Comparison of ENCODE assay signal across 30 cellular contexts in genomic region chr6:127128066-127128465, GRCh38. TPM values are rescaled to one million over a fixed set of nuclear protein-coding genes. Genes with fewer than 3 reads are reported as not detected.
DNase-seq lines count a peak whose midpoint lies in the region; ATAC-seq, FAIRE-seq and TF ChIP-seq lines count a peak whose summit lies in the region.
"Had no signal": no experiment of that assay in that cellular context is flagged by ENCODE, and none has a peak within 500 bp of the region (broad histone marks: within the 10 kb centered on the region; RNA-seq: fewer than 3 reads in every experiment).

No MANE protein-coding gene starts in this region.

- intact Hi-C loops in spleen (cut with DNase I; ENCODE audit: low total_unique reads), result no loop called here

- H3K9me2 ChIP-seq in hepatocyte (replicated peaks; ENCODE audit: insufficient read depth), result no peaks in the 10 kb centered on the region

- no peak for TF ChIP-seq POLR2A in A549 (IDR thresholded peaks at IDR 0.05; ENCODE audit: low read length)
- no peak for TF ChIP-seq POLR2A in spleen (IDR thresholded peaks at IDR 0.05)

- H3K9me3 ChIP-seq in A549, result no peaks in the 10 kb centered on the region
- H3K9me3 ChIP-seq in hepatocyte (ENCODE audit: low read depth), result no peaks in the 10 kb centered on the region
- no peaks in the 10 kb centered on the region for H3K9me3 ChIP-seq in smooth muscle cell (replicated peaks; ENCODE audit: low read depth)
- H3K9me3 ChIP-seq in spleen, result no peaks in the 10 kb centered on the region
- H3K9me3 ChIP-seq: BE2C, BLaER1 had no signal

- DNase-seq in A549 (ENCODE audit: low read depth in 1 of 2, low spot score in 1 of 2) (no peak), hepatocyte (ENCODE audit: low spot score) (no peak), smooth muscle cell (lab: John Stamatoyannopoulos, UW; ENCODE audit: unreplicated experiment) (no peak), spleen (no peak), NCI-H226 (no peak)
- DNase-seq in stimulated activated naive CD4-positive, alpha-beta T cell (lab: John Stamatoyannopoulos, UW), result no peak
- DNase-seq: ACHN; BE2C; C1 segment of cervical spinal cord; CD4-positive, alpha-beta memory T cell; CD4-positive, CD25-positive, alpha-beta regulatory T cell; CD8-positive, alpha-beta memory T cell; COR-L47; DMS 273 treated with DMSO at 0.1 percent for 48 hours; DMS153; DMS53; DMS79; DND-41; EL; GDM1 had no signal

- no peak for FAIRE-seq in A549 (lab: Jason Lieb, UNC)
- FAIRE-seq: GM12878, GM12892, GM18507 had no signal

- peak overlapping the region in 1 of 2 experiments; percentile 22; a peak in 1 of 6 replicates for H3K27ac ChIP-seq in A549
- peak overlapping the region; percentile 13 for H3K27ac ChIP-seq in hepatocyte
- peak overlapping the region; percentile 68 for H3K27ac ChIP-seq in smooth muscle cell (ENCODE audit: low read depth)
- no peak overlapping the region for H3K27ac ChIP-seq in spleen
- H3K27ac ChIP-seq: 22Rv1, BLaER1 had no signal

- no peak overlapping the region for H3K9ac ChIP-seq in smooth muscle cell (ENCODE audit: low read depth)
- H3K9ac ChIP-seq: BLaER1 had no signal

- H3K36me3 ChIP-seq in hepatocyte (replicated peaks; ENCODE audit: insufficient read depth, low read depth), result no peaks in the 10 kb centered on the region
- no peaks in the 10 kb centered on the region for H3K36me3 ChIP-seq in smooth muscle cell (ENCODE audit: low read depth)
- no peaks in the 10 kb centered on the region for H3K36me3 ChIP-seq in spleen
- H3K36me3 ChIP-seq: BE2C, BLaER1 had no signal

- H3K27me3 ChIP-seq in hepatocyte (no peaks in the 10 kb centered on the region), smooth muscle cell (ENCODE audit: low read depth) (no peaks in the 10 kb centered on the region), spleen (replicated peaks in 1 of 7) (peaks cover 0 to 32% (median 0%) of the 10 kb centered on the region in 7 donors)
- H3K27me3 ChIP-seq: BLaER1 had no signal

- H3K79me2 ChIP-seq in hepatocyte, result no peaks in the 10 kb centered on the region
- H3K79me2 ChIP-seq in smooth muscle cell (ENCODE audit: low read depth), result peaks cover 63% of the 10 kb centered on the region

- ATAC-seq in A549, result no peak
- ATAC-seq: GM12878 had no signal

- no peak for TF ChIP-seq RAD21 in A549 (conservative IDR thresholded peaks at IDR 0.05 in 1 of 2, IDR thresholded peaks at IDR 0.05 in 1 of 2)

- no peak for TF ChIP-seq EP300 in A549 (IDR thresholded peaks at IDR 0.05)

- no peak overlapping the region for H2AFZ ChIP-seq in hepatocyte
- H2AFZ ChIP-seq in smooth muscle cell (ENCODE audit: low read depth), result no peak overlapping the region

- no peaks in the 10 kb centered on the region for H3F3A ChIP-seq in smooth muscle cell (ENCODE audit: low read depth)

- 39% methylated on average over 1 of the region's 1 CpG for WGBS in A549 (ENCODE audit: missing lambda C conversion rate)
- 44% methylated on average over 1 of the region's 1 CpG for WGBS in hepatocyte (ENCODE audit: low lambda C conversion rate, missing lambda C conversion rate)
- WGBS in smooth muscle cell (ENCODE audit: low lambda C conversion rate), result 62% methylated on average over 1 of the region's 1 CpG
- WGBS in spleen, 5 donors, result 56 to 86% (median 68%) methylated on average over 1 of the region's 1 CpG

- H3K4me2 ChIP-seq in A549, result peak overlapping the region; percentile 92
- H3K4me2 ChIP-seq in hepatocyte, result peak overlapping the region; percentile 7
- H3K4me2 ChIP-seq in smooth muscle cell, result peak overlapping the region; percentile 73
- H3K4me2 ChIP-seq: BLaER1 had no signal

- POLR2A ChIA-PET in A549 (lab: Yijun Ruan, JAX), result no interaction called here

- TF ChIP-seq CTCF in A549 (IDR thresholded peaks at IDR 0.05), result no peak
- no peak for TF ChIP-seq CTCF in hepatocyte (IDR thresholded peaks at IDR 0.05; ENCODE audit: poor library complexity)
- TF ChIP-seq CTCF in smooth muscle cell (IDR thresholded peaks at IDR 0.05; ENCODE audit: borderline replicate concordance, insufficient read depth, poor library complexity, severe bottlenecking), result no peak
- no peak for TF ChIP-seq CTCF in spleen (IDR thresholded peaks at IDR 0.05 in 8 of 11, conservative IDR thresholded peaks at IDR 0.05 in 3 of 11)

- H3K4me1 ChIP-seq in A549 (peaks cover 95% of the 10 kb centered on the region), hepatocyte (ENCODE audit: insufficient read depth) (peaks cover 24% of the 10 kb centered on the region), smooth muscle cell (ENCODE audit: low read depth) (peaks cover 14% of the 10 kb centered on the region), spleen (no peaks in the 10 kb centered on the region)
- H3K4me1 ChIP-seq: BE2C, BLaER1 had no signal

- H4K20me1 ChIP-seq in hepatocyte (ENCODE audit: insufficient read depth, poor library complexity, severe bottlenecking) (no peaks in the 10 kb centered on the region), smooth muscle cell (ENCODE audit: low read depth) (peaks cover 14% of the 10 kb centered on the region)
- H4K20me1 ChIP-seq: BLaER1 had no signal

- CTCF ChIA-PET in A549 (lab: Yijun Ruan, JAX), result interaction anchor here (1.0 kb wide), 1 partner anchor 63 kb away, joined by 3 read pairs; no protein-coding TSS in a partner anchor

- no peak overlapping the region for H3K4me3 ChIP-seq in A549
- H3K4me3 ChIP-seq in hepatocyte, result no peak overlapping the region
- H3K4me3 ChIP-seq in smooth muscle cell, result no peak overlapping the region
- no peak overlapping the region for H3K4me3 ChIP-seq in spleen
- H3K4me3 ChIP-seq: BLaER1, GM12878 had no signal

TF ChIP-seq in A549, 52 proteins besides CTCF, POLR2A, EP300 and RAD21:
- TF ChIP-seq SREBF2 (IDR thresholded peaks at IDR 0.05) (no peak), RCOR1 (IDR thresholded peaks at IDR 0.05; ENCODE audit: low read depth, low read length) (no peak), NFE2L2 (conservative IDR thresholded peaks at IDR 0.05; ENCODE audit: low read length) (no peak), FOSL2 (IDR thresholded peaks at IDR 0.05) (no peak), FOSL2 (CRISPR knock-in tag; IDR thresholded peaks at IDR 0.05) (no peak), MAFK (IDR thresholded peaks at IDR 0.05; ENCODE audit: partially characterized antibody) (no peak), HMGXB4 (CRISPR knock-in tag; IDR thresholded peaks at IDR 0.05; ENCODE audit: borderline replicate concordance) (no peak), CBX2 (IDR thresholded peaks at IDR 0.05; ENCODE audit: borderline replicate concordance, low read depth) (no peak), USF2 (IDR thresholded peaks at IDR 0.05) (no peak), EHF (CRISPR knock-in tag; IDR thresholded peaks at IDR 0.05) (no peak), TFCP2L1 (CRISPR knock-in tag; IDR thresholded peaks at IDR 0.05) (no peak), CHD2 (IDR thresholded peaks at IDR 0.05; ENCODE audit: low read length, partially characterized antibody) (no peak)

RNA-seq across cellular contexts. Expression of gene RSPO3, which starts 9.6 kb away (rescaled TPM):
- 32.4 and 48.9 TPM in 2 replicates for polyA plus RNA-seq in A549 (2011; rRNA removed)
- polyA plus RNA-seq in A549 (2012; cell fraction: cytosol; rRNA removed), result 12.8 and 15.7 TPM in 2 replicates
- 6.7 and 9.7 TPM in 2 replicates for polyA plus RNA-seq in A549 (2012; cell fraction: nucleus; rRNA removed)
- 119 to 128 TPM (median 120 TPM) in 3 replicates for polyA plus RNA-seq in A549 (2017; fragmentation: RNase III; extraction: RNeasy Plus Mini Kit Qiagen cat#74134 plus additional on column Dnase treatment)
- polyA minus RNA-seq in A549 (2011; rRNA and poly(A)+ RNA removed), result 30.3 and 32.6 TPM in 2 replicates
- total RNA-seq in hepatocyte, result 1.9 and 4.8 TPM in 2 replicates
- polyA plus RNA-seq in hepatocyte, result 11.2 and 15.9 TPM in 2 replicates
- 21.7 and 28.8 TPM in 2 replicates for total RNA-seq in smooth muscle cell
- polyA plus RNA-seq in smooth muscle cell, result 70.1 and 74.5 TPM in 2 replicates
- 1 to 10 TPM in 5 of 7 donors, under 1 TPM in 1, not detected in 1; 0.65 to 2.6 (median 1.4) TPM for total RNA-seq in spleen
- 1 to 10 TPM; 3.6 to 8.2 (median 3.6) TPM for polyA plus RNA-seq in spleen
- total RNA-seq: A172; CD4-positive, alpha-beta memory T cell; CD4-positive, CD25-positive, alpha-beta regulatory T cell; CD8-positive, alpha-beta memory T cell; Daoy; G401; GM12878 had no signal
- polyA plus RNA-seq: AG04450; CD14-positive monocyte; CD4-positive, alpha-beta memory T cell; CD4-positive, CD25-positive, alpha-beta regulatory T cell; CD8-positive, alpha-beta memory T cell had no signal

Comparison
In these comparisons a context has a peak if more than half of its experiments do, and no peak if none do; other contexts are left out.
1. H3K27ac ChIP-seq: peak in hepatocyte (single experiment) and smooth muscle cell (single experiment); none in spleen (0 of 8).
2. H3K4me2 ChIP-seq: peak in every context shown above with its lines; median percentile 92 in A549; 73 in smooth muscle cell; 7 in hepatocyte.